In genomic region chr6:131901474-131901873, GRCh38 we compare ENCODE assay signal across 1 cellular context. TPM values are rescaled to one million over a fixed set of nuclear protein-coding genes. Genes with fewer than 3 reads are reported as not detected.
"Had no signal": no experiment of that assay in that cellular context is flagged by ENCODE, and none has a peak within 500 bp of the region (broad histone marks: within the 10 kb centered on the region; RNA-seq: fewer than 3 reads in every experiment).

No MANE protein-coding gene starts in this region.

RNA-seq across cellular contexts. Expression of gene CCN2, which starts 49.7 kb away (rescaled TPM):
- polyA plus RNA-seq: K562 had no signal
